Comparison of ENCODE assay signal across 10 cellular contexts in the genomic region with DNA sequence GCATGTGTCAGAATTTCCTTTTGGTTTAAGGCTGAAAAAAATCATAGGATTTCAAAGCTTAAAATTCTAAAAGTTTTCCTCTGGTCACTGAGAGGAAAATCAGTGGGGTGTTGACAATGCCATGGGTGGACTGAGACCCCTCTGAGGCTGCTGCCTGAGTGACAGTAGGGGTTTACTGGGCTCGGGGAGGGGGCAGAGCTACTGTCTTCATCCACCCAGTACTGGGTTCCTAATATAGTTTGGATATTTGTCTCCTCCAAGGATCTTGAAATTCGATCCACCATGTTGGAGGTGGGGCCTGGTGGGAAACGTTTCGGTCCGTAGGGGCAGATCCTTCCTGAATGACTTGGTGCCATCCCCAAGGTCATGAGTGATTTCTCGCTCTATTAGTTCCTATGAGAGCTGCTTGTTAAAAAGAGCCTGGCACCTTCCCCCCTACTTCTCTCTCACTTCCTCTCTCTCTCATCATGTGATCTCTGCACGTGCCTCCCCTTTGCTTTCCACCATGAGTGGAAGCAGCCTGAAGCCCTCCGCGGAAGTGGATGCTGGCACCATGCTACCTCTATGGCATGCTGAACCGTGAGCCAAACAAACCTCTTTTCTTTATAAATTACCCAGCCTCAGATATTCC.
"Had no signal": no experiment of that assay in that cellular context is flagged by ENCODE, and none has a peak within 500 bp of the region (broad histone marks: within the 10 kb centered on the region; RNA-seq: fewer than 3 reads in every experiment).

No MANE protein-coding gene starts in this region.

- H3K4me1 Mint-ChIP-seq: central memory CD8-positive, alpha-beta T cell; memory B cell had no signal

- H3K4me3 ChIP-seq: left ventricle myocardium inferior had no signal

- H3K36me3 ChIP-seq: left ventricle myocardium inferior had no signal

- H3K27ac ChIP-seq: epithelial cell of prostate, left ventricle myocardium inferior had no signal

- H3K4me3 Mint-ChIP-seq: activated naive CD4-positive, alpha-beta T cell treated with anti-CD3 and anti-CD28 coated beads, Interleukin-2, amount 10 ng/mL, durations not matched to agents 7 days and 5 days; brain; central memory CD8-positive, alpha-beta T cell; memory B cell had no signal

- H3K9me3 ChIP-seq: left ventricle myocardium inferior had no signal

- H3K36me3 Mint-ChIP-seq: activated naive CD4-positive, alpha-beta T cell treated with anti-CD3 and anti-CD28 coated beads, Interleukin-2, amount 10 ng/mL, durations not matched to agents 7 days and 5 days; brain; memory B cell had no signal

- H3K27me3 Mint-ChIP-seq: brain had no signal

- DNase-seq: activated naive CD4-positive, alpha-beta T cell treated with anti-CD3 and anti-CD28 coated beads, Interleukin-2, amount 10 ng/mL, durations not matched to agents 7 days and 5 days; amygdala; effector memory CD4-positive, alpha-beta T cell; left ventricle myocardium inferior; stimulated activated CD4-positive, alpha-beta T cell treated with anti-CD3 and anti-CD28 coated beads, Interleukin-12 subunit alpha, Interleukin-12 subunit beta, amount 100 ng/mL, for 4 hours; stimulated activated naive CD4-positive, alpha-beta T cell had no signal

- H3K9me3 Mint-ChIP-seq: brain; central memory CD8-positive, alpha-beta T cell had no signal

- H3K4me1 ChIP-seq: left ventricle myocardium inferior had no signal

- H3K27ac Mint-ChIP-seq: activated naive CD4-positive, alpha-beta T cell treated with anti-CD3 and anti-CD28 coated beads, Interleukin-2, amount 10 ng/mL, durations not matched to agents 7 days and 5 days; memory B cell had no signal
